10 cellular contexts compared by ENCODE assay signal in genomic region chr15:41561777-41562145, GRCh38. TPM values are rescaled to one million over a fixed set of nuclear protein-coding genes. Genes with fewer than 3 reads are reported as not detected.
DNase-seq lines count a peak whose midpoint lies in the region; TF ChIP-seq lines count a peak whose summit lies in the region.
"Had no signal": no experiment of that assay in that cellular context is flagged by ENCODE, and none has a peak within 500 bp of the region (broad histone marks: within the 10 kb centered on the region; RNA-seq: fewer than 3 reads in every experiment).

No MANE protein-coding gene starts in this region.

- H3K4me3 ChIP-seq in fibroblast of lung (replicated peaks in 1 of 4; ENCODE audit: control extremely low read depth in 1 of 4, insufficient read depth in 1 of 4, low read depth in 3 of 4, low read length in 4 of 4) (no peak overlapping the region), transverse colon (no peak overlapping the region)

- no peak for TF ChIP-seq POLR2A in transverse colon (IDR thresholded peaks at IDR 0.05)

- H3K79me2 ChIP-seq in fibroblast of lung (ENCODE audit: control insufficient read depth, insufficient read depth, low read length), result no peaks in the 10 kb centered on the region

- H3K9ac ChIP-seq in fibroblast of lung (ENCODE audit: insufficient read depth, low read length), result no peak overlapping the region

- H3K27me3 ChIP-seq in fibroblast of lung (ENCODE audit: control insufficient read depth, insufficient read depth, low read length), result no peaks in the 10 kb centered on the region
- H3K27me3 ChIP-seq in transverse colon, result peaks cover 7% of the 10 kb centered on the region

- no peak overlapping the region for H3K4me2 ChIP-seq in fibroblast of lung (ENCODE audit: extremely low read depth, insufficient read depth, low read length)

- TF ChIP-seq CTCF in fibroblast of lung (conservative IDR thresholded peaks at IDR 0.05 in 1 of 2, IDR thresholded peaks at IDR 0.05 in 1 of 2; ENCODE audit: low read depth in 1 of 2, low read length in 2 of 2), result peak; percentile 29 to 37
- TF ChIP-seq CTCF in transverse colon (IDR thresholded peaks at IDR 0.05), result no peak

- H3K4me1 ChIP-seq in fibroblast of lung (ENCODE audit: control insufficient read depth, extremely low read depth, insufficient read depth, low read length) (peaks cover 6% of the 10 kb centered on the region), transverse colon (peaks cover 0 to 24% (median 15%) of the 10 kb centered on the region in 4 donors)

- H3K36me3 ChIP-seq in fibroblast of lung (ENCODE audit: control insufficient read depth, insufficient read depth, low read length) (no peaks in the 10 kb centered on the region), transverse colon (no peaks in the 10 kb centered on the region)

- intact Hi-C loops in transverse colon (cut with DNase I; ENCODE audit: low total_unique reads), result no loop called here

- no peak overlapping the region for H2AFZ ChIP-seq in fibroblast of lung (ENCODE audit: low read length)

- DNase-seq in NCI-H82 (lab: John Stamatoyannopoulos, UW), result peak; percentile 38
- no peak for DNase-seq in NCI-H82 treated with DMSO at 0.1 percent for 48 hours (lab: John Stamatoyannopoulos, UW; ENCODE audit: unreplicated experiment)
- peak; percentile 70 to 75 for DNase-seq in fibroblast of lung (ENCODE audit: low read depth in 2 of 2)
- DNase-seq in medulla oblongata (ENCODE audit: extremely low spot score), result peak; percentile 94
- peak; percentile 24 for DNase-seq in transverse colon
- DNase-seq in 8988T, result no peak
- DNase-seq in RPMI8226, result no peak
- DNase-seq in RKO (ENCODE audit: low spot score), result no peak
- DNase-seq: activated CD8-positive, alpha-beta memory T cell treated with anti-CD3 and anti-CD28 coated beads, Interleukin-2, amount 50 U/mL, for 48 hours; NCI-H1694 had no signal

- no peaks in the 10 kb centered on the region for H3K9me3 ChIP-seq in fibroblast of lung (ENCODE audit: control insufficient read depth, insufficient read depth, low read depth, low read length)
- H3K9me3 ChIP-seq in transverse colon, result no peaks in the 10 kb centered on the region

- no peak overlapping the region for H3K27ac ChIP-seq in fibroblast of lung (ENCODE audit: insufficient read depth, low read length)
- H3K27ac ChIP-seq in transverse colon, result peak overlapping the region in 1 of 4 donors; percentile 41

- H4K20me1 ChIP-seq in fibroblast of lung (ENCODE audit: control insufficient read depth, extremely low read depth, insufficient read depth, low read length), result no peaks in the 10 kb centered on the region

- no peak for TF ChIP-seq EP300 in transverse colon (IDR thresholded peaks at IDR 0.05; ENCODE audit: low read depth)

- in situ Hi-C loops in transverse colon (cut with MboI; ENCODE audit: low pct_ligation_motif_present in 1 of 4, low pct_unique_long_range_greater_than_20kb in 1 of 4, low sequenced_read_pairs in 3 of 4), result no loop called here

- 89% methylated on average over 3 of the region's 3 CpGs; no CpG with 5 or more reads in 1 of the 2 donors for WGBS in transverse colon (ENCODE audit: low coverage in 1 of 2), 2 donors

RNA-seq across cellular contexts. Expression of gene TYRO3, which starts 2.7 kb away (rescaled TPM):
- total RNA-seq in fibroblast of lung (9.8 and 14.9 TPM in 2 replicates), transverse colon (1 to 10 TPM in 1 of 4 donors, under 1 TPM in 2, not detected in 1; 0.60 to 1.6 (median 0.82) TPM)
- 9.2 and 20.9 TPM in 2 replicates for polyA plus RNA-seq in fibroblast of lung
- 11.9 and 29.4 TPM in 2 replicates for polyA plus RNA-seq in fibroblast of lung (2012)
- 23.6 and 112 TPM in 2 replicates for polyA minus RNA-seq in fibroblast of lung (ENCODE audit: low replicate concordance)

RNA-seq across cellular contexts. Expression of gene RPAP1, which starts 17.7 kb away (rescaled TPM):
- 14.4 and 18.0 TPM in 2 replicates for total RNA-seq in fibroblast of lung
- polyA plus RNA-seq in fibroblast of lung, result 5.9 and 7.9 TPM in 2 replicates
- polyA plus RNA-seq in fibroblast of lung (2012), result 15.4 and 19.6 TPM in 2 replicates
- polyA minus RNA-seq in fibroblast of lung (ENCODE audit: low replicate concordance), result 47.6 and 69.9 TPM in 2 replicates
- total RNA-seq in transverse colon, result 10 to 100 TPM; 12.3 to 35.6 (median 19.7) TPM

RNA-seq across cellular contexts. Expression of gene LTK, which starts 48.1 kb away (rescaled TPM):
- total RNA-seq in fibroblast of lung, result under 0.01 and 0.99 TPM in 2 replicates
- 0.14 and 0.19 TPM in 2 replicates for polyA plus RNA-seq in fibroblast of lung
- 0.48 and 0.71 TPM in 2 replicates for polyA plus RNA-seq in fibroblast of lung (2012)
- polyA minus RNA-seq in fibroblast of lung (ENCODE audit: low replicate concordance), result 0.59 and 0.67 TPM in 2 replicates
- 10 to 100 TPM in 2 of 4 donors, 1 to 10 TPM in 1, under 1 TPM in 1; 0.40 to 15.0 (median 11.6) TPM for total RNA-seq in transverse colon

Comparison
In these comparisons a context has a peak if more than half of its experiments do, and no peak if none do; other contexts are left out.
1. DNase-seq: peak in NCI-H82 (single experiment), fibroblast of lung (2 of 2), medulla oblongata (single experiment) and transverse colon (single experiment); none in NCI-H82 treated with DMSO at 0.1 percent for 48 hours (single experiment), 8988T (single experiment), RPMI8226 (single experiment) and RKO (single experiment).
2. CTCF ChIP-seq: peak in fibroblast of lung (2 of 2); none in transverse colon (0 of 5).